12 cellular contexts compared by ENCODE assay signal in genomic region chr6:40907198-40907701, GRCh38.
DNase-seq lines count a peak whose midpoint lies in the region; ATAC-seq and TF ChIP-seq lines count a peak whose summit lies in the region.
"Had no signal": no experiment of that assay in that cellular context is flagged by ENCODE, and none has a peak within 500 bp of the region (broad histone marks: within the 10 kb centered on the region; RNA-seq: fewer than 3 reads in every experiment).

No MANE protein-coding gene starts in this region.

- no peaks in the 10 kb centered on the region for H3K27me3 ChIP-seq in right cardiac atrium (ENCODE audit: control insufficient read depth, insufficient read depth)

- no peaks in the 10 kb centered on the region for H3K9me3 ChIP-seq in right cardiac atrium (ENCODE audit: control insufficient read depth, low read length)

- no peak overlapping the region for H3K27ac Mint-ChIP-seq in T-helper 2 cell treated with Interferon-gamma antibody and Interleukin-4, amounts not matched to agents 5 μg/mL and 100 μg/mL, for 36 hours
- H3K27ac Mint-ChIP-seq: activated CD4-positive, alpha-beta T cell treated with anti-CD3 and anti-CD28 coated beads, Interleukin-2, amount 10 ng/mL, durations not matched to agents 7 days and 5 days; IgD-negative memory B cell had no signal

- H3K27me3 Mint-ChIP-seq in T-helper 2 cell treated with Interferon-gamma antibody and Interleukin-4, amounts not matched to agents 5 μg/mL and 100 μg/mL, for 36 hours (ENCODE audit: low read depth): peaks cover 18% of the 10 kb centered on the region

- peaks cover 6% of the 10 kb centered on the region for H3K4me1 ChIP-seq in right cardiac atrium (ENCODE audit: control insufficient read depth, insufficient read depth, low read length)

- no peaks in the 10 kb centered on the region for H3K36me3 Mint-ChIP-seq in T-helper 2 cell treated with Interferon-gamma antibody and Interleukin-4, amounts not matched to agents 5 μg/mL and 100 μg/mL, for 36 hours (ENCODE audit: low read depth)
- H3K36me3 Mint-ChIP-seq: IgD-negative memory B cell had no signal

- H3K4me1 Mint-ChIP-seq in T-helper 2 cell treated with Interferon-gamma antibody and Interleukin-4, amounts not matched to agents 5 μg/mL and 100 μg/mL, for 36 hours (ENCODE audit: low read depth): peaks cover 2% of the 10 kb centered on the region
- H3K4me1 Mint-ChIP-seq: IgD-negative memory B cell had no signal

- TF ChIP-seq CTCF in C4-2B (conservative IDR thresholded peaks at IDR 0.05) (no peak), GM20000 (IDR thresholded peaks at IDR 0.05; ENCODE audit: extremely low read depth, missing control alignments) (no peak)

- no peaks in the 10 kb centered on the region for H3K9me3 Mint-ChIP-seq in T-helper 2 cell treated with Interferon-gamma antibody and Interleukin-4, amounts not matched to agents 5 μg/mL and 100 μg/mL, for 36 hours

- intact Hi-C loops in right cardiac atrium (cut with DNase I): no loop called here

- no peak overlapping the region for H3K4me3 ChIP-seq in right cardiac atrium (ENCODE audit: low read length)

- H3K4me3 Mint-ChIP-seq in T-helper 2 cell treated with Interferon-gamma antibody and Interleukin-4, amounts not matched to agents 5 μg/mL and 100 μg/mL, for 36 hours: no peak overlapping the region
- H3K4me3 Mint-ChIP-seq: activated CD4-positive, alpha-beta T cell treated with anti-CD3 and anti-CD28 coated beads, Interleukin-2, amount 10 ng/mL, durations not matched to agents 7 days and 5 days; IgD-negative memory B cell had no signal

- ATAC-seq in right cardiac atrium (peak in 1 of 2 donors; percentile 44), HG02610 (IDR thresholded peaks at IDR 0.05; ENCODE audit: unreplicated experiment) (no peak)

- DNase-seq in NCI-H1092 treated with DMSO at 0.1 percent for 48 hours (lab: John Stamatoyannopoulos, UW) (peak; percentile 66), SHP77 (lab: John Stamatoyannopoulos, UW) (peak; percentile 15 to 70), right cardiac atrium (peak in 2 of 3 donors; percentile 22 to 74), GM20000 (ENCODE audit: low spot score) (no peak), DMS114 treated with DMSO at 0.1 percent for 48 hours (lab: John Stamatoyannopoulos, UW; ENCODE audit: unreplicated experiment) (no peak)
- DNase-seq in T-helper 2 cell treated with Interferon-gamma antibody and Interleukin-4, amounts not matched to agents 5 μg/mL and 100 μg/mL, for 36 hours (ENCODE audit: low spot score): no peak
- DNase-seq: activated CD4-positive, alpha-beta T cell treated with anti-CD3 and anti-CD28 coated beads, Interleukin-2, amount 10 ng/mL, durations not matched to agents 7 days and 5 days; cortex of kidney; DND-41 had no signal

- H3K27ac ChIP-seq in C4-2B (peak overlapping the region; percentile 76), right cardiac atrium (ENCODE audit: low read length) (peak overlapping the region; percentile 6)

- WGBS in right cardiac atrium: 50% methylated on average over 4 of the region's 4 CpGs

Comparison
In these comparisons a context has a peak if more than half of its experiments do, and no peak if none do; other contexts are left out.
1. DNase-seq: peak in NCI-H1092 treated with DMSO at 0.1 percent for 48 hours (single experiment), SHP77 (2 of 2) and right cardiac atrium (2 of 3); none in GM20000 (single experiment), DMS114 treated with DMSO at 0.1 percent for 48 hours (single experiment) and T-helper 2 cell treated with Interferon-gamma antibody and Interleukin-4, amounts not matched to agents 5 μg/mL and 100 μg/mL, for 36 hours (single experiment).